Comparison of ENCODE assay signal across 12 cellular contexts in genomic region chr6:27931209-27931608, GRCh38. TPM values are rescaled to one million over a fixed set of nuclear protein-coding genes. Genes with fewer than 3 reads are reported as not detected.
"Had no signal": no experiment of that assay in that cellular context is flagged by ENCODE, and none has a peak within 500 bp of the region (broad histone marks: within the 10 kb centered on the region; RNA-seq: fewer than 3 reads in every experiment).

No MANE protein-coding gene starts in this region.

- H2AFZ ChIP-seq: GM23338 had no signal

- DNase-seq: H9, HCEC 1CT, HFFc6, IMR-90, Karpas-422, KBM-7 had no signal

- ATAC-seq: GM23338 had no signal

- H3K9ac ChIP-seq: KMS-11 had no signal

- H3K4me3 ChIP-seq: GM23338 had no signal

- H3K27ac ChIP-seq: HL-60, KMS-11 had no signal

- H3K4me2 ChIP-seq: GM23338, KMS-11 had no signal

- FAIRE-seq: H1, H54 had no signal

RNA-seq across cellular contexts. Expression of gene OR2B2, which starts 19.0 kb away (rescaled TPM):
- total RNA-seq: H1, H9, HFFc6, HT1080, IMR-90 had no signal
- polyA plus RNA-seq: GM23338, H1, IMR-90 had no signal

RNA-seq across cellular contexts. Expression of gene OR2B6, which starts 25.8 kb away (rescaled TPM):
- total RNA-seq: GM23338, H1, H9, HFFc6, HT1080, IMR-90 had no signal
- polyA plus RNA-seq: IMR-90 had no signal
